Comparison of ENCODE assay signal across 1 cellular context in genomic region chr16:56305956-56306565, GRCh38.
TF ChIP-seq lines count a peak whose summit lies in the region.

No MANE protein-coding gene starts in this region.

TF ChIP-seq in WTC11, 78 proteins besides CTCF, POLR2A, EP300 and RAD21 (continued from another document):
- no peak for TF ChIP-seq ZNF396 (CRISPR knock-in tag; IDR thresholded peaks at IDR 0.05; ENCODE audit: borderline replicate concordance)
- no peak for TF ChIP-seq ELF4 (CRISPR knock-in tag; IDR thresholded peaks at IDR 0.05; ENCODE audit: low read depth)
- no peak for TF ChIP-seq ZNF263 (CRISPR knock-in tag; IDR thresholded peaks at IDR 0.05; ENCODE audit: low read depth)
- TF ChIP-seq, protein P1, sequence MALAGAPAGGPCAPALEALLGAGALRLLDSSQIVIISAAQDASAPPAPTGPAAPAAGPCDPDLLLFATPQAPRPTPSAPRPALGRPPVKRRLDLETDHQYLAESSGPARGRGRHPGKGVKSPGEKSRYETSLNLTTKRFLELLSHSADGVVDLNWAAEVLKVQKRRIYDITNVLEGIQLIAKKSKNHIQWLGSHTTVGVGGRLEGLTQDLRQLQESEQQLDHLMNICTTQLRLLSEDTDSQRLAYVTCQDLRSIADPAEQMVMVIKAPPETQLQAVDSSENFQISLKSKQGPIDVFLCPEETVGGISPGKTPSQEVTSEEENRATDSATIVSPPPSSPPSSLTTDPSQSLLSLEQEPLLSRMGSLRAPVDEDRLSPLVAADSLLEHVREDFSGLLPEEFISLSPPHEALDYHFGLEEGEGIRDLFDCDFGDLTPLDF (CRISPR knock-in tag; IDR thresholded peaks at IDR 0.05), result no peak
- TF ChIP-seq FOXK1 (CRISPR knock-in tag; IDR thresholded peaks at IDR 0.05), result no peak
- TF ChIP-seq ZBTB21 (CRISPR knock-in tag; IDR thresholded peaks at IDR 0.05; ENCODE audit: borderline replicate concordance), result no peak
- TF ChIP-seq NFE2L1 (CRISPR knock-in tag; IDR thresholded peaks at IDR 0.05), result no peak
